11 cellular contexts compared by ENCODE assay signal in the genomic region with DNA sequence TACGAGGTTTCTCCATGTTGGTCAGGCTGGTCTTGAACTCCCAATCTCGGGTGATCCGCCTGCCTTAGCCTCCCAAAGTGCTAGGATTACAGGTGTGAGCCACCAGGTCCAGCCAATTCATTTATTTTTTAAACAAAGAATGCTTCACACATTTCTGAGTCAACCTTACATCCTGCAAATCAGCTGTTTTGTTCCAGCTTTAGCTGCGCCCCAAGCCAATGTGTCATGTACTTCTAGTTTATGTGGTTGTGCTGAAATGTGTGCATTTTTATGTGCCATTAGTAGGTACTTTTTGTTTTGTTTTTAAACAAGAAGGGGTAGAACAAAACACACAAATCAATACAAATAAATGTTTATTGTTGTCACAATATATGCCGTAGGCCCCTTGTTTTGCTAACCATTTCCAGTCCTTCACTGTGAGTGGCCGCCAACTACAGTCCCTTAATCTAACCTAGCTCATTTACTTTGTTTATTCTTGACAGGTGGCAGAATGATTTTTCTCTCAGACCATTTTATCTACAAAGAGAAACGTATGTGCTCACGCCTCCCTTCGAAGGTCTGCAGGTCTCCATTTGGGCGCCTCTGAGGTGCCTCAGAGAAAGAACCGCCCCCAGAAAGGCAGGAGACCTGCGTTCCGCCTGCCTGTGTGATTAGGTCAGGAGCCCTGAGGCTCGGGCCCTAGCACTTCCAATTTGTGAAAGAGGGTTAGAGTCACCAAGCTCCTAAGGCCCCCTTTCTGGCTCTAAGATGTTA. TPM values are rescaled to one million over a fixed set of nuclear protein-coding genes. Genes with fewer than 3 reads are reported as not detected.
DNase-seq lines count a peak whose midpoint lies in the region; ATAC-seq and TF ChIP-seq lines count a peak whose summit lies in the region.
"Had no signal": no experiment of that assay in that cellular context is flagged by ENCODE, and none has a peak within 500 bp of the region (broad histone marks: within the 10 kb centered on the region; RNA-seq: fewer than 3 reads in every experiment).

No MANE protein-coding gene starts in this region.

- DNase-seq in adipocyte (ENCODE audit: low read depth) (no peak), inferior parietal cortex (ENCODE audit: extremely low spot score) (peak; percentile 3), HK-2 (ENCODE audit: unreplicated experiment) (no peak), thyroid gland (no peak), Calu3 (no peak)
- DNase-seq in stimulated activated CD4-positive, alpha-beta T cell treated with anti-CD3 and anti-CD28 coated beads, Interleukin-15, amount 100 ng/mL, for 24 hours, result no peak
- DNase-seq: activated CD8-positive, alpha-beta memory T cell treated with anti-CD3 and anti-CD28 coated beads for 24 hours; CD8-positive, alpha-beta T cell had no signal

- TF ChIP-seq POLR2A in thyroid gland (IDR thresholded peaks at IDR 0.05), result no peak

- no peaks in the 10 kb centered on the region for H3K27me3 Mint-ChIP-seq in Calu3 (ENCODE audit: unreplicated experiment)

- CTCF ChIA-PET in Calu3 (lab: Charles Lee), result interaction anchor here (1.3 to 1.5 kb wide), 5 partner anchors 12 to 210 kb away, joined by 3 to 11 read pairs (median 8); no protein-coding TSS in a partner anchor

- H3K36me3 Mint-ChIP-seq in Calu3 (ENCODE audit: insufficient read depth, unreplicated experiment), result no peaks in the 10 kb centered on the region
- H3K36me3 Mint-ChIP-seq: CD8-positive, alpha-beta T cell had no signal

- H3K27me3 ChIP-seq in adipocyte (replicated peaks; ENCODE audit: control insufficient read depth, insufficient read depth, low read length), result no peaks in the 10 kb centered on the region
- H3K27me3 ChIP-seq in thyroid gland, result no peaks in the 10 kb centered on the region

- H3K9ac ChIP-seq in ES-I3 (ENCODE audit: low read depth, low read length) (peak overlapping the region; percentile 22; the same call in 1 of the 2 replicates), adipocyte (ENCODE audit: low read length) (peak overlapping the region; percentile 66)

- no peak overlapping the region for H3K27ac ChIP-seq in thyroid gland

- BruUV-seq in Calu3 (replicated peaks; lab: Mats Ljungman, UMichigan), result no TSS peak

- no peaks in the 10 kb centered on the region for H3K9me3 Mint-ChIP-seq in Calu3 (ENCODE audit: low read depth, unreplicated experiment)
- H3K9me3 Mint-ChIP-seq: CD8-positive, alpha-beta T cell had no signal

- ATAC-seq in HG02798 (IDR thresholded peaks at IDR 0.05; ENCODE audit: poor library complexity, unreplicated experiment), result peak; percentile 29
- ATAC-seq: CD8-positive, alpha-beta T cell had no signal

- H3K4me3 Mint-ChIP-seq in Calu3 (ENCODE audit: low read depth, unreplicated experiment), result no peak overlapping the region
- H3K4me3 Mint-ChIP-seq: CD8-positive, alpha-beta T cell had no signal

- no peak overlapping the region for H3K27ac Mint-ChIP-seq in Calu3 (ENCODE audit: unreplicated experiment)
- H3K27ac Mint-ChIP-seq: CD8-positive, alpha-beta T cell had no signal

- no peaks in the 10 kb centered on the region for H3K4me1 Mint-ChIP-seq in Calu3 (ENCODE audit: low read depth, unreplicated experiment)

- no peak for TF ChIP-seq CTCF in thyroid gland (IDR thresholded peaks at IDR 0.05)
- no peak for TF ChIP-seq CTCF in Calu3 (IDR thresholded peaks at IDR 0.05; ENCODE audit: unreplicated experiment)

- H3K36me3 ChIP-seq in ES-I3 (ENCODE audit: insufficient read depth, low read length) (no peaks in the 10 kb centered on the region), adipocyte (ENCODE audit: control insufficient read depth, insufficient read depth, low read length, severe bottlenecking) (no peaks in the 10 kb centered on the region), thyroid gland (no peaks in the 10 kb centered on the region)

- H3K4me1 ChIP-seq in ES-I3 (ENCODE audit: insufficient read depth, low read length), result peaks cover 6% of the 10 kb centered on the region
- H3K4me1 ChIP-seq in adipocyte (ENCODE audit: control insufficient read depth, insufficient read depth, low read length), result peaks cover 7% of the 10 kb centered on the region
- H3K4me1 ChIP-seq in thyroid gland, result no peaks in the 10 kb centered on the region

- no peak overlapping the region for H3K4me3 ChIP-seq in adipocyte (ENCODE audit: low read length)
- no peak overlapping the region for H3K4me3 ChIP-seq in thyroid gland (replicated peaks in 1 of 3)

- 71 to 72% methylated on average over 14 of the region's 14 CpGs for WGBS in thyroid gland, 2 donors

- H3K9me3 ChIP-seq in ES-I3 (ENCODE audit: control insufficient read depth, insufficient read depth, low read length) (no peaks in the 10 kb centered on the region), adipocyte (ENCODE audit: control insufficient read depth, low read length) (no peaks in the 10 kb centered on the region), thyroid gland (no peaks in the 10 kb centered on the region)

- intact Hi-C loops in thyroid gland (cut with DNase I) (no loop called here), Calu3 (cut with micrococcal nuclease; ENCODE audit: unreplicated experiment) (loop anchor here (10.0 kb wide), 1 partner anchor 626 kb away; no protein-coding TSS in a partner anchor)

RNA-seq across cellular contexts. Expression of gene CASQ2, which starts 2.8 kb away (rescaled TPM):
- total RNA-seq in thyroid gland (1 to 10 TPM; 1.1 to 3.9 (median 1.5) TPM), Calu3 (2022) (not detected in 2 replicates)
- total RNA-seq: CD8-positive, alpha-beta T cell; chondrocyte had no signal
